In the genomic region with DNA sequence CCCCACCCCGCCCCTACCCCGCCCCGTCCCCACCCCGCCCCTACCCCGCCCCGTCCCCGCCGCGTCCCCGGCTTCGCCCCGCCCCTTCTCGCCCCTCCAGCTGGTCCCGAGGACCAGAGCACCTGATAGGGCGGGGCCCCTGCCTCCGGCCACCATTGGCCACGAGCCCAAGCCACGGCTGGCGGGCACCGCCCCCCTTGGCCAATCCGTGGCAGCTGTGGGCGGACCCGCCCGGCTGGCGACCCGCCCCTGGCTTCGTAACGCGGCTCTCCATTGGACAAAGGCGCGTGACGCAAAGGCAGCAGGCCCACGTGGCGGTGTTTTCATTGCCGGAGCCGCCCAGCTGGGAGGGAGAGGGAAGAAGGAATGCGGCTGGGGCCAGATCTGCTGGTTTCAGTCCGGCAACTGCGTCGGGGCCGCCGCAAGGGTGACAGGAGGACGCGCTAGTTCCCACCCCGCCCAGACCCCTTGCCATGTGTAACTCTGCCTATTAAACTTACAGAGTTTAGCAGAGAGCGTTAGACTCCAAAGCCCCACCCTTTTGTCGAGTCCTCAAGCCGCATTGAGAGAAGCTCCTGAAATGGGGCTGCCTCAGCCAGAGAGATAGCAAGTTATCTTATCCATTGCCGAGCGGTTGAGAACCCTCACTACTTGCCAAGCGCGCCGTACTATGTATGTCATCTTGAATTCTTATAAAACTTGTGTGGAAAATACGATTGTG, we compare ENCODE assay signal across 8 cellular contexts. TPM values are rescaled to one million over a fixed set of nuclear protein-coding genes. Genes with fewer than 3 reads are reported as not detected.
DNase-seq lines count a peak whose midpoint lies in the region; ATAC-seq, FAIRE-seq and TF ChIP-seq lines count a peak whose summit lies in the region.

No MANE protein-coding gene starts in this region.

- POLR2A ChIA-PET in Caco-2 (lab: Charles Lee), result interaction anchor here (0.6 to 2.0 kb wide), 7 partner anchors 20 to 464 kb away, joined by 3 to 14 read pairs (median 6); a partner anchor contains a TSS
- POLR2A ChIA-PET in endothelial cell of umbilical vein (lab: Charles Lee), result interaction anchor here (0.6 to 1.4 kb wide), 3 partner anchors 36 to 422 kb away, joined by 3 to 12 read pairs (median 4); a partner anchor contains a TSS

- dilution Hi-C loops in endothelial cell of umbilical vein (cut with MboI; ENCODE audit: extremely low pct_ligation_motif_present, low sequenced_read_pairs), result no loop called here

- peak; percentile 69 for ATAC-seq in GM21381 (IDR thresholded peaks at IDR 0.05; ENCODE audit: unreplicated experiment)

- H3K9me3 ChIP-seq in Caco-2 (no peaks in the 10 kb centered on the region), endothelial cell of umbilical vein (replicated peaks; ENCODE audit: control insufficient read depth, insufficient read depth, low read length) (no peaks in the 10 kb centered on the region)

- H3K4me1 ChIP-seq in Caco-2 (peaks cover 16% of the 10 kb centered on the region; the same call in 1 of the 2 replicates), endothelial cell of umbilical vein (ENCODE audit: control insufficient read depth, extremely low read depth, insufficient read depth, low read length) (peaks cover 18% of the 10 kb centered on the region)

- H3K9ac ChIP-seq in endothelial cell of umbilical vein (replicated peaks; ENCODE audit: extremely low read depth, insufficient read depth, low read length), result peak overlapping the region; percentile 46

- TF ChIP-seq POLR2A in endothelial cell of umbilical vein (IDR thresholded peaks at IDR 0.05; ENCODE audit: low read depth, low read length), result peak; percentile 31

- H3K36me3 Mint-ChIP-seq in Caco-2 (ENCODE audit: insufficient read depth, unreplicated experiment), result no peaks in the 10 kb centered on the region

- no peak for TF ChIP-seq CTCF in Caco-2 (IDR thresholded peaks at IDR 0.05; ENCODE audit: insufficient read depth in 1 of 2, low read depth in 1 of 2, low read length in 1 of 2, severe bottlenecking in 1 of 2, unreplicated experiment in 1 of 2)
- TF ChIP-seq CTCF in endothelial cell of umbilical vein (IDR thresholded peaks at IDR 0.05; ENCODE audit: extremely low read depth in 1 of 2, insufficient read depth in 1 of 2, low read depth in 1 of 2, low read length in 2 of 2), result no peak

- peaks cover 3% of the 10 kb centered on the region for H3K27me3 Mint-ChIP-seq in Caco-2 (ENCODE audit: insufficient read depth, unreplicated experiment)

- no peak overlapping the region for H3K27ac ChIP-seq in endothelial cell of umbilical vein (ENCODE audit: insufficient read depth, low read depth, low read length)

- FAIRE-seq in HTR-8/SVneo (lab: Jason Lieb, UNC) (peak; percentile 98), endothelial cell of umbilical vein (lab: Jason Lieb, UNC) (peak; percentile 99)

- peak overlapping the region; percentile 59 for H3K4me3 ChIP-seq in Caco-2 (ENCODE audit: low read depth, low read length)
- peak overlapping the region; percentile 20 to 54 (median 48) for H3K4me3 ChIP-seq in endothelial cell of umbilical vein (replicated peaks in 1 of 3; ENCODE audit: insufficient read depth in 1 of 3, low read depth in 1 of 3, low read length in 3 of 3)

- H3K9me3 Mint-ChIP-seq in Caco-2 (ENCODE audit: unreplicated experiment), result no peaks in the 10 kb centered on the region

- BruUV-seq in Caco-2 (replicated peaks; lab: Mats Ljungman, UMichigan) (no TSS peak), endothelial cell of umbilical vein (replicated peaks; lab: Mats Ljungman, UMichigan) (no TSS peak)

- CTCF ChIA-PET in Caco-2 (lab: Charles Lee) (interaction anchor here (0.7 to 2.3 kb wide), 9 partner anchors 10 to 422 kb away, joined by 3 to 12 read pairs (median 3); a partner anchor contains a TSS), endothelial cell of umbilical vein (lab: Charles Lee) (interaction anchor here (0.6 to 8.0 kb wide), 13 partner anchors 10 to 913 kb away, joined by 3 to 35 read pairs (median 7); a partner anchor contains a TSS)

- H3K79me2 ChIP-seq in endothelial cell of umbilical vein (ENCODE audit: control insufficient read depth, insufficient read depth, low read length), result no peaks in the 10 kb centered on the region

- intact Hi-C loops in Caco-2 (cut with micrococcal nuclease; ENCODE audit: unreplicated experiment) (loop anchor here (2.0 kb wide), 1 partner anchor 21 kb away; no protein-coding TSS in a partner anchor), endothelial cell of umbilical vein (cut with micrococcal nuclease) (loop anchor here (1.0 to 5.0 kb wide), 3 partner anchors 74 to 355 kb away; a partner anchor contains a TSS)

- H3K27ac Mint-ChIP-seq in Caco-2 (ENCODE audit: unreplicated experiment), result peak overlapping the region; percentile 84

- no peaks in the 10 kb centered on the region for H3K27me3 ChIP-seq in Caco-2 (replicated peaks; ENCODE audit: control insufficient read depth, insufficient read depth, low read length)
- no peaks in the 10 kb centered on the region for H3K27me3 ChIP-seq in endothelial cell of umbilical vein (ENCODE audit: control insufficient read depth in 2 of 2, insufficient read depth in 2 of 2, low read length in 2 of 2)

- no peaks in the 10 kb centered on the region for H3K9me1 ChIP-seq in endothelial cell of umbilical vein (replicated peaks; ENCODE audit: control insufficient read depth, extremely low read depth, insufficient read depth, low read length)

- H2AFZ ChIP-seq in endothelial cell of umbilical vein (ENCODE audit: low read depth, low read length), result peak overlapping the region; percentile 51

- no peaks in the 10 kb centered on the region for H3K36me3 ChIP-seq in Caco-2 (ENCODE audit: control insufficient read depth, insufficient read depth, low read length)
- no peaks in the 10 kb centered on the region for H3K36me3 ChIP-seq in endothelial cell of umbilical vein (ENCODE audit: control insufficient read depth in 2 of 2, extremely low read depth in 1 of 2, insufficient read depth in 2 of 2, low read length in 2 of 2)

- H3K4me3 Mint-ChIP-seq in Caco-2 (ENCODE audit: unreplicated experiment), result peak overlapping the region; percentile 95

- H4K20me1 ChIP-seq in endothelial cell of umbilical vein (replicated peaks; ENCODE audit: control insufficient read depth, extremely low read depth, insufficient read depth, low read length), result no peaks in the 10 kb centered on the region

- DNase-seq in Caco-2 (peak; percentile 99 to 100), HTR-8/SVneo (ENCODE audit: insufficient read length, low spot score) (peak; percentile 98), NOMO-1 treated with dmso at 0.1 percent for 144 hours (lab: John Stamatoyannopoulos, UW; ENCODE audit: unreplicated experiment) (peak; percentile 94), endothelial cell of umbilical vein (ENCODE audit: low read depth, low spot score) (peak; percentile 99), midbrain (lab: John Stamatoyannopoulos, UW) (peak; percentile 99)
- DNase-seq in activated CD8-positive, alpha-beta memory T cell treated with anti-CD3 and anti-CD28 coated beads, Interleukin-2, amount 50 U/mL, for 48 hours, result peak; percentile 98
- DNase-seq in stimulated activated CD8-positive, alpha-beta memory T cell treated with anti-CD3 and anti-CD28 coated beads, Interleukin-15, amount 100 ng/mL, for 48 hours (ENCODE audit: low read depth in 2 of 2), result peak; percentile 98 to 99

- H3K4me1 Mint-ChIP-seq in Caco-2 (ENCODE audit: low read depth, unreplicated experiment), result peaks cover 13% of the 10 kb centered on the region

- peak overlapping the region; percentile 57 for H3K4me2 ChIP-seq in endothelial cell of umbilical vein (ENCODE audit: insufficient read depth, low read length)

TF ChIP-seq in endothelial cell of umbilical vein, 7 proteins besides CTCF, POLR2A, EP300 and RAD21:
- TF ChIP-seq, protein P1, sequence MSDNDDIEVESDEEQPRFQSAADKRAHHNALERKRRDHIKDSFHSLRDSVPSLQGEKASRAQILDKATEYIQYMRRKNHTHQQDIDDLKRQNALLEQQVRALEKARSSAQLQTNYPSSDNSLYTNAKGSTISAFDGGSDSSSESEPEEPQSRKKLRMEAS (IDR thresholded peaks at IDR 0.05; ENCODE audit: insufficient read depth, insufficient read length), result peak; percentile 98
- no peak for TF ChIP-seq GATA2 (IDR thresholded peaks at IDR 0.05; ENCODE audit: insufficient read depth, insufficient read length, low read depth, low read length)

RNA-seq across cellular contexts. Expression of a gene that starts 0.4 kb away (rescaled TPM):
- total RNA-seq in Caco-2 (2022) (18.7 and 21.8 TPM in 2 replicates), endothelial cell of umbilical vein (41.5 and 49.9 TPM in 2 replicates)
- 69.8 and 70.3 TPM in 2 replicates for polyA plus RNA-seq in endothelial cell of umbilical vein
- 76.5 and 78.2 TPM in 2 replicates for polyA plus RNA-seq in endothelial cell of umbilical vein (2011; cell fraction: cytosol; rRNA removed)
- 74.6 and 88.2 TPM in 2 replicates for polyA plus RNA-seq in endothelial cell of umbilical vein (2011; cell fraction: nucleus; rRNA removed)
- 53.7 and 71.7 TPM in 2 replicates for polyA plus RNA-seq in endothelial cell of umbilical vein (2012)
- polyA minus RNA-seq in endothelial cell of umbilical vein, result 80.8 and 96.2 TPM in 2 replicates
- polyA minus RNA-seq in endothelial cell of umbilical vein (2011; cell fraction: cytosol; rRNA and poly(A)+ RNA removed), result 4.9 TPM
- 59.8 and 75.3 TPM in 2 replicates for polyA minus RNA-seq in endothelial cell of umbilical vein (2011; cell fraction: nucleus; rRNA and poly(A)+ RNA removed)

RNA-seq across cellular contexts. Expression of a gene that starts 54.5 kb away (rescaled TPM):
- total RNA-seq in Caco-2 (2022) (160 and 170 TPM in 2 replicates), endothelial cell of umbilical vein (238 and 257 TPM in 2 replicates)
- 72.9 and 92.0 TPM in 2 replicates for polyA plus RNA-seq in endothelial cell of umbilical vein
- polyA plus RNA-seq in endothelial cell of umbilical vein (2011; cell fraction: cytosol; rRNA removed), result 95.9 and 100.0 TPM in 2 replicates
- 123 and 157 TPM in 2 replicates for polyA plus RNA-seq in endothelial cell of umbilical vein (2011; cell fraction: nucleus; rRNA removed)
- polyA plus RNA-seq in endothelial cell of umbilical vein (2012), result 166 and 194 TPM in 2 replicates
- 340 and 428 TPM in 2 replicates for polyA minus RNA-seq in endothelial cell of umbilical vein
- 163 TPM for polyA minus RNA-seq in endothelial cell of umbilical vein (2011; cell fraction: cytosol; rRNA and poly(A)+ RNA removed)
- polyA minus RNA-seq in endothelial cell of umbilical vein (2011; cell fraction: nucleus; rRNA and poly(A)+ RNA removed), result 240 and 318 TPM in 2 replicates
